Comparison of ENCODE assay signal across 30 cellular contexts in the genomic region with DNA sequence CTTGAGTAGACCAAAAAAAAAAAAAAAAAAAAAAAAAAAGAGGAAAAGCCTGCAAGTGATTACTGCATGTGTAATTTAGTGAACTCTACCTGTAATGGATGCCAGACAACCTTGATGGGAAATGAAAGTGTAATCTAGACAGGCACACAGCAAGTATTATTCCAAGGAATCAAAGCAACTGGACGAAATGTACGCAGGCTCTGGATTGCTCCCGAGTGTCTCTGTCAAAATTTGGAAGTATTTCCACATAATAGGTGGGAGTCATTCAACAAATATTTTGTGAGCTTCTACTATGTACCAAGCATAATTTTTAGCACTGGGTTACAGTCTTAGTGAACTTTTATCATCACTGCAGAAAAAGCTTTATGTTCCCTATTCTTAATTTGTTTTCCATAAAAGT.
"Had no signal": no experiment of that assay in that cellular context is flagged by ENCODE, and none has a peak within 500 bp of the region (broad histone marks: within the 10 kb centered on the region; RNA-seq: fewer than 3 reads in every experiment).

No MANE protein-coding gene starts in this region.

- H3K27me3 ChIP-seq: cardiac muscle cell had no signal

- H3K4me3 ChIP-seq: cardiac muscle cell had no signal

- ATAC-seq: activated T-cell treated with anti-CD3 and anti-CD28 coated beads, Interleukin-2, amount 50 U/mL, for 72 hours; activated T-helper 17 cell treated with anti-CD3 and anti-CD28 coated beads, Interleukin-2, amount 50 U/mL, for 72 hours had no signal

- H3K36me3 ChIP-seq: brain microvascular endothelial cell, cardiac muscle cell had no signal

- DNase-seq: activated CD4-positive, alpha-beta memory T cell treated with anti-CD3 and anti-CD28 coated beads, Interleukin-2, amount 10 ng/mL, durations not matched to agents 7 days and 5 days; activated CD4-positive, alpha-beta T cell treated with anti-CD3 and anti-CD28 coated beads for 1 hour; activated CD4-positive, alpha-beta T cell treated with anti-CD3 and anti-CD28 coated beads for 48 hours; activated CD4-positive, CD25-positive, alpha-beta regulatory T cell; activated effector memory CD4-positive, alpha-beta T cell treated with anti-CD3 and anti-CD28 coated beads, Interleukin-2, amount 50 U/mL, for 16 hours; activated naive CD4-positive, alpha-beta T cell; activated naive CD4-positive, alpha-beta T cell treated with anti-CD3 and anti-CD28 coated beads, Interleukin-2, amount 50 U/mL, for 16 hours; activated naive CD8-positive, alpha-beta T cell treated with anti-CD3 and anti-CD28 coated beads for 36 hours; activated T-cell treated with anti-CD3 and anti-CD28 coated beads, Interleukin-2, amount 50 U/mL, for 1 hour; activated T-cell treated with anti-CD3 and anti-CD28 coated beads, Interleukin-2, amount 50 U/mL, for 72 hours; amniotic stem cell; aorta; brain microvascular endothelial cell; NCI-H1105; NCI-H1417 treated with DMSO at 0.1 percent for 48 hours; NCI-H1694; NCI-H1930; NCI-H2081 treated with DMSO at 0.1 percent for 48 hours; NCI-H226; NCI-H446 treated with DMSO at 0.1 percent for 48 hours; NCI-H524 treated with DMSO at 0.1 percent for 48 hours; OCI-M1; Right ventricle myocardium superior; SW 1271; T-helper 1 cell; T-helper 2 cell; T-helper 9 cell; WERI-Rb-1 had no signal

- H3K27ac ChIP-seq: brain microvascular endothelial cell, cardiac muscle cell, WERI-Rb-1 had no signal
